In the genomic region with DNA sequence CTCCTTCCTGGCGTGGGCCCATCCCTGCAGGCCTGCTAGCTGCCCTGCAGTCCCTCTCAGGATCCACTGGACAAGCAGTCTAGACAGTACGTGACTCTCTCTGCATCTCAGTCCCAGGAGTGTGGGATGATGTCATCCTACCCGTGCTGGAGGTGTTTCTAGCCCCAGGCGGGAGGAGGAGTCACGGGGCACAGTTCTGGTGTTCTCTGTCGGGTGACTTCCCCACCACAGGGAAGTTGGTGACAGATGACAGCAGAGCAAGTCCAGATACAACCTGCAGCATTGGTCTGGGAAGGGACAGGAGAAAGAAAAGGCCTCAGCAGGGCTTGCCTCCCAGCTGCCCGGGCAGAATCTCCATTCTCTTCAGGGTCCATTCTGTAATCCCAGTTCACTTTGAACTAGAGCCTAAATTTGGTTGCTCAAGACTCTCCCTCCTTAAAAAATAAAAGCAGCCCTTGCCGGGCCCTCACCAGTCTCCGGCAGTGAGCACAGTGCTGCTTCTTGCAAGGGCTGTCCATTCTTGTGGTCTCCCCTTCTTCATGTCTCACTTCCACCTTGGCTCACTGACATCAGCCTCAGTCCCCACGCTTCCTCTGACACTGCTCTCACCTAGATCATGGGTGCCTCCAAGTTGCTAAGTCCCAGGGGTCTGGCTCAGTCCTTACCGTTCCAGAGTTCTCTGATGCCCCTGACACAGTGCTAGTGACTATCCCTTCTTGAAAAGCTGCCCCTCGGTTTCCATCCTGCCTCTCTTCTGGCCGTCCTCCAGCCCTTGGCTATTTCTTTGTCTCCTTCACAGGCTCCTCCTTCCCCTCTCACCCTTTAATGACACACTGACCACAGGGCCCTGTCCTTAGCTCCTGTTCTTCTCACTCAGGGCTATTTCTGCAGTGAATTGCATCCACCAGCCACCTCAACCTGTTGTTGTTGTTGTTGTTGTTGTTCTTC, we compare ENCODE assay signal across 8 cellular contexts. TPM values are rescaled to one million over a fixed set of nuclear protein-coding genes. Genes with fewer than 3 reads are reported as not detected.
DNase-seq lines count a peak whose midpoint lies in the region; ATAC-seq and TF ChIP-seq lines count a peak whose summit lies in the region.

No MANE protein-coding gene starts in this region.

- BruUV-seq in OCI-LY7 (replicated peaks; lab: Mats Ljungman, UMichigan) (no TSS peak), A673 (replicated peaks; lab: Mats Ljungman, UMichigan) (no TSS peak)

- peak in 1 of 2 donors; percentile 72 for TF ChIP-seq POLR2A in adrenal gland (IDR thresholded peaks at IDR 0.05)

- no peaks in the 10 kb centered on the region for H3K36me3 ChIP-seq in OCI-LY7 (ENCODE audit: insufficient read depth, low read length)
- no peaks in the 10 kb centered on the region for H3K36me3 ChIP-seq in adrenal gland (replicated peaks in 1 of 2)
- no peaks in the 10 kb centered on the region for H3K36me3 ChIP-seq in A673 (ENCODE audit: insufficient read depth, low read length, poor library complexity, severe bottlenecking)

- H3K4me2 ChIP-seq in OCI-LY7 (ENCODE audit: low read length), result no peak overlapping the region

- peak; percentile 93 for DNase-seq in COLO668 (lab: John Stamatoyannopoulos, UW; ENCODE audit: unreplicated experiment)
- DNase-seq in OCI-LY7 (ENCODE audit: low spot score), result peak; percentile 16
- peak; percentile 88 to 97 (median 90) for DNase-seq in adrenal gland
- peak; percentile 89 for DNase-seq in iris pigment epithelial cell (ENCODE audit: low read depth)
- DNase-seq in stimulated activated CD4-positive, alpha-beta T cell treated with anti-CD3 and anti-CD28 coated beads, TNF-alpha, amount 100 ng/mL, for 24 hours (ENCODE audit: low read depth in 3 of 3), result peak in 2 of 3 experiments; percentile 2 to 60
- DNase-seq in A673 (ENCODE audit: low spot score), result no peak

- H3K27me3 ChIP-seq in adrenal gland (no peaks in the 10 kb centered on the region), A673 (replicated peaks; ENCODE audit: insufficient read depth, low read depth, low read length, poor library complexity) (no peaks in the 10 kb centered on the region)

- H3K27ac ChIP-seq in OCI-LY7 (ENCODE audit: low read depth, low read length, poor library complexity, severe bottlenecking) (no peak overlapping the region), adrenal gland (peak overlapping the region; percentile 26 to 91 (median 59)), A673 (ENCODE audit: low read depth, low read length, poor library complexity, severe bottlenecking) (no peak overlapping the region)

- CTCF ChIA-PET in OCI-LY7 (lab: Charles Lee; ENCODE audit: unreplicated experiment) (no interaction called here), A673 (lab: Charles Lee) (no interaction called here)

- POLR2A ChIA-PET in OCI-LY7 (lab: Charles Lee) (interaction anchor here (0.7 kb wide), 1 partner anchor 1125 kb away, joined by 3 read pairs; no protein-coding TSS in a partner anchor), A673 (lab: Charles Lee; ENCODE audit: low non-redundant PET) (no interaction called here)

- no peaks in the 10 kb centered on the region for H3K9me3 ChIP-seq in OCI-LY7 (ENCODE audit: low read length)
- H3K9me3 ChIP-seq in adrenal gland (replicated peaks in 1 of 3), result no peaks in the 10 kb centered on the region
- no peaks in the 10 kb centered on the region for H3K9me3 ChIP-seq in A673 (ENCODE audit: low read depth, low read length, poor library complexity, severe bottlenecking)

- no peaks in the 10 kb centered on the region for H3K79me2 ChIP-seq in OCI-LY7 (ENCODE audit: insufficient read depth, low read depth, low read length)

- no peaks in the 10 kb centered on the region for H3K4me1 ChIP-seq in OCI-LY7 (ENCODE audit: insufficient read depth, low read length, poor library complexity, severe bottlenecking)
- peaks cover 45 to 54% of the 10 kb centered on the region in 2 donors for H3K4me1 ChIP-seq in adrenal gland (replicated peaks in 1 of 2)
- H3K4me1 ChIP-seq in A673 (ENCODE audit: insufficient read depth, low read length, poor library complexity, severe bottlenecking), result no peaks in the 10 kb centered on the region

- intact Hi-C loops in OCI-LY7 (cut with micrococcal nuclease; ENCODE audit: unreplicated experiment) (no loop called here), adrenal gland (cut with DNase I) (no loop called here), A673 (cut with micrococcal nuclease; ENCODE audit: unreplicated experiment) (no loop called here)

- 56 to 67% (median 57%) methylated on average over 9 to 13 of the region's 13 CpGs for WGBS in adrenal gland, 4 donors

- 0 out of 2 replicates have a peak overlapping the region, but pooled peaks have one; percentile 11 for H2AFZ ChIP-seq in OCI-LY7 (ENCODE audit: low read length)

- TF ChIP-seq CTCF in OCI-LY7 (conservative IDR thresholded peaks at IDR 0.05; ENCODE audit: low read length), result no peak
- TF ChIP-seq CTCF in adrenal gland (IDR thresholded peaks at IDR 0.05), result peak in 1 of 6 experiments; percentile 27
- no peak for TF ChIP-seq CTCF in A673 (conservative IDR thresholded peaks at IDR 0.05; ENCODE audit: low read depth, low read length)

- H4K20me1 ChIP-seq in OCI-LY7 (ENCODE audit: insufficient read depth, low read length), result no peaks in the 10 kb centered on the region

- no peak overlapping the region for H3K4me3 ChIP-seq in OCI-LY7 (ENCODE audit: low read depth, low read length, poor library complexity, severe bottlenecking)
- no peak overlapping the region for H3K4me3 ChIP-seq in adrenal gland
- H3K4me3 ChIP-seq in A673 (ENCODE audit: low read depth, low read length, poor library complexity, severe bottlenecking), result no peak overlapping the region

- no peaks in the 10 kb centered on the region for H3K9me2 ChIP-seq in OCI-LY7 (ENCODE audit: insufficient read depth, low read length)

- ATAC-seq in GM19395 (IDR thresholded peaks at IDR 0.05; ENCODE audit: unreplicated experiment), result peak; percentile 98
- peak; percentile 99 for ATAC-seq in HG03354 (IDR thresholded peaks at IDR 0.05; ENCODE audit: poor library complexity, severe bottlenecking, unreplicated experiment)

RNA-seq across cellular contexts. Expression of a gene that starts 30.8 kb away (rescaled TPM):
- not detected in 2 replicates for total RNA-seq in OCI-LY7 (2014; rRNA removed; shearing (Covaris generic))
- total RNA-seq in OCI-LY7 (2022), result not detected in 2 replicates
- under 1 TPM in 4 of 8 donors, not detected in 4; 0.14 to 0.19 (median 0.16) TPM for total RNA-seq in adrenal gland
- polyA plus RNA-seq in adrenal gland, result under 1 TPM; 0.03 to 0.08 (median 0.05) TPM
- total RNA-seq in A673 (2021), result not detected in 2 replicates

Comparison
In these comparisons a context has a peak if more than half of its experiments do, and no peak if none do; other contexts are left out.
1. H3K27ac ChIP-seq: peak in adrenal gland (5 of 5); none in OCI-LY7 (single experiment) and A673 (single experiment).